Comparison of ENCODE assay signal across 21 cellular contexts in genomic region chr2:214203199-214203598, GRCh38.
"Had no signal": no experiment of that assay in that cellular context is flagged by ENCODE, and none has a peak within 500 bp of the region (broad histone marks: within the 10 kb centered on the region; RNA-seq: fewer than 3 reads in every experiment).

No MANE protein-coding gene starts in this region.

- H3K27me3 Mint-ChIP-seq: activated B cell treated with CpG ODN at 0.5 μM for 24 hours; activated CD4-positive, alpha-beta memory T cell treated with anti-CD3 and anti-CD28 coated beads for 36 hours; activated CD8-positive, alpha-beta memory T cell treated with anti-CD3 and anti-CD28 coated beads, Interleukin-2, amount 10 ng/mL, durations not matched to agents 7 days and 5 days; activated naive CD8-positive, alpha-beta T cell; dendritic cell treated with granulocyte-macrophage colony-stimulating factor and Interleukin-4, amounts not matched to agents 40 ng/mL and 50 ng/mL, for 4 days; stimulated activated naive CD8-positive, alpha-beta T cell treated with anti-CD3 and anti-CD28 coated beads, Interleukin-15, amount 100 ng/mL, for 72 hours had no signal

- H3K9me3 ChIP-seq: esophagus muscularis mucosa, lower lobe of right lung, suprapubic skin, transverse colon had no signal

- H3K36me3 ChIP-seq: esophagus muscularis mucosa, lower lobe of right lung, suprapubic skin, transverse colon had no signal

- H3K4me2 ChIP-seq: hepatocyte had no signal

- H3K79me2 ChIP-seq: hepatocyte had no signal

- H2AFZ ChIP-seq: hepatocyte had no signal

- H3K4me1 ChIP-seq: esophagus muscularis mucosa, lower lobe of right lung, suprapubic skin, transverse colon had no signal

- H3K36me3 Mint-ChIP-seq: activated CD4-positive, alpha-beta memory T cell treated with anti-CD3 and anti-CD28 coated beads for 36 hours; activated CD8-positive, alpha-beta memory T cell treated with anti-CD3 and anti-CD28 coated beads, Interleukin-2, amount 10 ng/mL, durations not matched to agents 7 days and 5 days; activated naive CD8-positive, alpha-beta T cell; mesothelial cell of epicardium had no signal

- ATAC-seq: activated CD8-positive, alpha-beta memory T cell treated with anti-CD3 and anti-CD28 coated beads, Interleukin-2, amount 10 ng/mL, durations not matched to agents 7 days and 5 days; lower lobe of right lung had no signal

- H3K27ac Mint-ChIP-seq: activated B cell treated with CpG ODN at 0.5 μM for 24 hours; activated CD4-positive, alpha-beta memory T cell treated with anti-CD3 and anti-CD28 coated beads for 36 hours; activated CD8-positive, alpha-beta memory T cell treated with anti-CD3 and anti-CD28 coated beads, Interleukin-2, amount 10 ng/mL, durations not matched to agents 7 days and 5 days; activated naive CD8-positive, alpha-beta T cell; dendritic cell treated with granulocyte-macrophage colony-stimulating factor and Interleukin-4, amounts not matched to agents 40 ng/mL and 50 ng/mL, for 4 days; mesothelial cell of epicardium; T-helper 2 cell treated with Interferon-gamma antibody and Interleukin-4, amounts not matched to agents 5 μg/mL and 100 μg/mL, for 36 hours had no signal

- H3K4me3 ChIP-seq: esophagus muscularis mucosa, hepatocyte, lower lobe of right lung, suprapubic skin, transverse colon had no signal

- FAIRE-seq: islet of Langerhans had no signal

- H3K4me3 Mint-ChIP-seq: activated B cell treated with CpG ODN at 0.5 μM for 24 hours; activated CD4-positive, alpha-beta memory T cell treated with anti-CD3 and anti-CD28 coated beads for 36 hours; activated CD8-positive, alpha-beta memory T cell treated with anti-CD3 and anti-CD28 coated beads, Interleukin-2, amount 10 ng/mL, durations not matched to agents 7 days and 5 days; activated naive CD8-positive, alpha-beta T cell; dendritic cell treated with granulocyte-macrophage colony-stimulating factor and Interleukin-4, amounts not matched to agents 40 ng/mL and 50 ng/mL, for 4 days; mesothelial cell of epicardium; stimulated activated naive CD8-positive, alpha-beta T cell treated with anti-CD3 and anti-CD28 coated beads, Interleukin-15, amount 100 ng/mL, for 72 hours; T-helper 2 cell treated with Interferon-gamma antibody and Interleukin-4, amounts not matched to agents 5 μg/mL and 100 μg/mL, for 36 hours had no signal

- H3K27me3 ChIP-seq: esophagus muscularis mucosa, hepatocyte, suprapubic skin, transverse colon had no signal

- DNase-seq: activated B cell treated with CpG ODN at 0.5 μM for 24 hours; activated CD4-positive, alpha-beta memory T cell treated with anti-CD3 and anti-CD28 coated beads for 36 hours; activated CD4-positive, alpha-beta T cell treated with anti-CD3 and anti-CD28 coated beads for 4 hours; activated CD8-positive, alpha-beta memory T cell treated with anti-CD3 and anti-CD28 coated beads, Interleukin-2, amount 10 ng/mL, durations not matched to agents 7 days and 5 days; amygdala; cerebellar nuclear complex; effector CD8-positive, alpha-beta T cell; lower lobe of right lung; occipital lobe; retina; stimulated activated CD4-positive, alpha-beta T cell treated with anti-CD3 and anti-CD28 coated beads, Interleukin-2, amount 100 ng/mL, for 24 hours; stimulated activated naive CD8-positive, alpha-beta T cell treated with anti-CD3 and anti-CD28 coated beads, Interleukin-15, amount 100 ng/mL, for 72 hours; transverse colon had no signal

- H3K27ac ChIP-seq: esophagus muscularis mucosa, hepatocyte, lower lobe of right lung, suprapubic skin, transverse colon had no signal

- H3K4me1 Mint-ChIP-seq: activated B cell treated with CpG ODN at 0.5 μM for 24 hours; activated CD8-positive, alpha-beta memory T cell treated with anti-CD3 and anti-CD28 coated beads, Interleukin-2, amount 10 ng/mL, durations not matched to agents 7 days and 5 days; stimulated activated naive CD8-positive, alpha-beta T cell treated with anti-CD3 and anti-CD28 coated beads, Interleukin-15, amount 100 ng/mL, for 72 hours had no signal
